Comparison of ENCODE assay signal across 1 cellular context in the genomic region with DNA sequence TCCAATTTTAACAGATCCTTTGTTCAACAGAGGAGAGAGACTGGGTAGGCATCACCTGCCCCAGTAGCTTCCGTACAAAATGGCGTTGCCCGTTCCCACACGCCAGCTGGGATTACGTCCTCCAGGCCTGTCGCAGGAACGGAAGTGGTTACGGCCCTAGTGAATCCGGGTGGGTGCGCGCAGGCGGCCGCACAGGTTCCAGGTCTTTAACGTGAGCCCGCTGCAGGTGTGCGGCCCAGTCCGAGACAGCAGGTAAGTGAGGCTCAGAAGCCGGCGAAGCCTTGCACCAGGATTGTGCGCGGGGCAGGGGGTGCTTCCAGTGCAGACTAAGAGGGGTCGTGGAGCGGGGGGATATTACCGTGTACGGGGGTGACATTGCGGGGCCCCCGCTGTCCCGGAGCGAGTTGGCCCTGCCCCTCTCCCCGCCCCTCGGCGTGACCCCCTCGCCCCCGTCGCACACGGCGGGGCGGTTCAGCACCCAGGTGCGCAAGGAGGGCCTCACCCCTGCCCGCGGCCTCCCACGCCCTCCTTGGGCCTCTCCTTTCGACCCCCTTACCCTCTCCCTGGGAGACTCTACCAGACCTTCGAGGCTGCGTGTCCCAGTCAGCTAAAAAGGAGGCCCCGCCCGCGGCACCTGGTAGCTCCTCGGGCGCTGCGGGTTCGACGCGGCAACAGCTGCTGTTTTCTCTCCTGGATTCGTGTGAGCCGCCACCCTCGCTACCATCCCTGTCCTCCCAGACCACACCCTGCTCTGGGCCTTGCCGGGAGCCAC.
TF ChIP-seq lines count a peak whose summit lies in the region.

A gene with protein sequence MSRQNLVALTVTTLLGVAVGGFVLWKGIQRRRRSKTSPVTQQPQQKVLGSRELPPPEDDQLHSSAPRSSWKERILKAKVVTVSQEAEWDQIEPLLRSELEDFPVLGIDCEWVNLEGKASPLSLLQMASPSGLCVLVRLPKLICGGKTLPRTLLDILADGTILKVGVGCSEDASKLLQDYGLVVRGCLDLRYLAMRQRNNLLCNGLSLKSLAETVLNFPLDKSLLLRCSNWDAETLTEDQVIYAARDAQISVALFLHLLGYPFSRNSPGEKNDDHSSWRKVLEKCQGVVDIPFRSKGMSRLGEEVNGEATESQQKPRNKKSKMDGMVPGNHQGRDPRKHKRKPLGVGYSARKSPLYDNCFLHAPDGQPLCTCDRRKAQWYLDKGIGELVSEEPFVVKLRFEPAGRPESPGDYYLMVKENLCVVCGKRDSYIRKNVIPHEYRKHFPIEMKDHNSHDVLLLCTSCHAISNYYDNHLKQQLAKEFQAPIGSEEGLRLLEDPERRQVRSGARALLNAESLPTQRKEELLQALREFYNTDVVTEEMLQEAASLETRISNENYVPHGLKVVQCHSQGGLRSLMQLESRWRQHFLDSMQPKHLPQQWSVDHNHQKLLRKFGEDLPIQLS (plus strand): TSS at position 159 of the 772 bp plus-strand sequence. CDS start 17,973 bp downstream, outside the sequence.

TF ChIP-seq in Ishikawa, 13 proteins besides CTCF, POLR2A, EP300 and RAD21 (continued from another document):
- TF ChIP-seq TCF12 (IDR thresholded peaks at IDR 0.05; ENCODE audit: low read depth) = peak; percentile 63; the same call in 1 of the 2 replicates
- TF ChIP-seq CEBPB (IDR thresholded peaks at IDR 0.05) = no peak
- TF ChIP-seq TEAD4 (IDR thresholded peaks at IDR 0.05) = peak; percentile 37; the same call in 1 of the 2 replicates
- peak; percentile 95 for TF ChIP-seq ZBTB7A (IDR thresholded peaks at IDR 0.05; ENCODE audit: low read depth)
- TF ChIP-seq FOXM1 (IDR thresholded peaks at IDR 0.05; ENCODE audit: borderline replicate concordance, low read depth) = no peak
- TF ChIP-seq EGR1 (IDR thresholded peaks at IDR 0.05) = peak; percentile 66
- TF ChIP-seq CREB1 (IDR thresholded peaks at IDR 0.05; ENCODE audit: low read depth) = peak; percentile 43; the same call in 1 of the 2 replicates
- peak; percentile 86 for TF ChIP-seq TAF1 (IDR thresholded peaks at IDR 0.05; ENCODE audit: low read depth)
